ENCODE assay signal across 13 cellular contexts in the genomic region with DNA sequence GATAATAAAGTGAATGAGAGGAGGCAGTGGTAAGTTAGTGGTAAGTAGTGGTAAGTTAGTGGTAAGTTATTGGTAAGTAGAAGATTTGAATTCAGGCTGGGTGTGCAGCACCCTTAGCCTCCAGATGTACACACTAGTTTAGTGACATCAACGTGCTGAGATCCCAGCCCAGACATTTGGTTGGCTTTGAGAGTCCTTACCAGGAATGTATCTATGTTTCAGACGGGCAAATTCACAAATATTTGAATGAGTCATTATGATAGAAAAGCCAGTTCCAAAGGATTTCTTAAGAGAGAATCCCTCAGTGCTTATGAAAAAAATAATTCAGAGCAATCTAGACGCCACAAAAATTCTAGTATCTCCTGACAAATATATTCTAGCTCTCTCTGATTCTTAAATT.
A peak's percentile ranks its signal among the peaks of the same experiment; 100 is the strongest.
DNase-seq lines count a peak whose midpoint lies in the region; ATAC-seq and TF ChIP-seq lines count a peak whose summit lies in the region.
"Had no signal": no experiment of that assay in that cellular context is flagged by ENCODE, and none has a peak within 500 bp of the region (broad histone marks: within the 10 kb centered on the region; RNA-seq: fewer than 3 reads in every experiment).

No MANE protein-coding gene starts in this region.

- H3K9ac ChIP-seq in PC-3 (ENCODE audit: low read length) = no peak overlapping the region
- H3K9ac ChIP-seq: parathyroid adenoma had no signal

- DNase-seq in AG20443 (ENCODE audit: low spot score) (peak; percentile 76), PC-3 (peak; percentile 70), epidermal melanocyte (ENCODE audit: insufficient read length, low spot score) (peak; percentile 19), non-pigmented ciliary epithelial cell (ENCODE audit: low read depth) (peak; percentile 68), NCI-H2081 treated with DMSO at 0.1 percent for 48 hours (lab: John Stamatoyannopoulos, UW) (no peak), NCI-H345 (lab: John Stamatoyannopoulos, UW) (no peak), NCI-H524 treated with DMSO at 0.1 percent for 48 hours (lab: John Stamatoyannopoulos, UW) (no peak)
- DNase-seq: CD4-positive, CD25-positive, alpha-beta regulatory T cell; endodermal cell; stimulated activated CD4-positive, alpha-beta T cell treated with anti-CD3 and anti-CD28 coated beads, Interleukin-4, amount 100 ng/mL, for 1 hour; stimulated activated naive CD8-positive, alpha-beta T cell treated with anti-CD3 and anti-CD28 coated beads, Interleukin-15, Interleukin-2, amounts not matched to agents 100 U/mL and 50 U/mL, for 24 hours had no signal

- H3K27me3 ChIP-seq in PC-3 (ENCODE audit: low read length) = no peaks in the 10 kb centered on the region

- H3K9me2 ChIP-seq in PC-3 (replicated peaks; ENCODE audit: low read length) = no peaks in the 10 kb centered on the region

- H3K79me2 ChIP-seq in PC-3 (ENCODE audit: low read length) = no peaks in the 10 kb centered on the region
- H3K79me2 ChIP-seq: parathyroid adenoma had no signal

- POLR2A ChIA-PET in PC-3 (lab: Charles Lee; ENCODE audit: unreplicated experiment) = interaction anchor here (0.6 kb wide), 1 partner anchor 9 kb away, joined by 6 read pairs; no protein-coding TSS in a partner anchor

- H2AFZ ChIP-seq in PC-3 (ENCODE audit: low read length) = no peak overlapping the region; the same call in 1 of the 2 replicates
- H2AFZ ChIP-seq: parathyroid adenoma had no signal

- no TSS peak for BruUV-seq in PC-3 (replicated peaks; lab: Mats Ljungman, UMichigan)

- intact Hi-C loops in PC-3 (cut with micrococcal nuclease) = no loop called here

- peaks cover 4% of the 10 kb centered on the region; the same call in 1 of the 2 replicates for H3K36me3 ChIP-seq in PC-3 (ENCODE audit: low read depth, low read length)

- H3K4me2 ChIP-seq in PC-3 (ENCODE audit: low read length) = no peak overlapping the region

- no peak overlapping the region for H3K4me3 ChIP-seq in PC-3 (ENCODE audit: low read length)

- CTCF ChIA-PET in PC-3 (lab: Charles Lee) = no interaction called here

- peak; percentile 65 for ATAC-seq in PC-3
- no peak for ATAC-seq in GM21381 (IDR thresholded peaks at IDR 0.05; ENCODE audit: unreplicated experiment)
- ATAC-seq: stimulated activated naive CD8-positive, alpha-beta T cell treated with anti-CD3 and anti-CD28 coated beads, Interleukin-15, Interleukin-2, amounts not matched to agents 100 U/mL and 50 U/mL, for 24 hours had no signal

- H3K27ac ChIP-seq in PC-3 (ENCODE audit: low read length) = peak overlapping the region; percentile 48
- H3K27ac ChIP-seq: parathyroid adenoma had no signal

- no peaks in the 10 kb centered on the region for H3K9me3 ChIP-seq in PC-3 (ENCODE audit: low read length)

- H3F3A ChIP-seq in PC-3 (ENCODE audit: low read length, unreplicated experiment) = no peaks in the 10 kb centered on the region

- H4K20me1 ChIP-seq in PC-3 (ENCODE audit: low read length) = no peaks in the 10 kb centered on the region

- TF ChIP-seq CTCF in PC-3 (conservative IDR thresholded peaks at IDR 0.05; ENCODE audit: low read depth, low read length) = no peak

- peaks cover 22% of the 10 kb centered on the region for H3K4me1 ChIP-seq in PC-3 (ENCODE audit: insufficient read depth, low read length)
- H3K4me1 ChIP-seq: parathyroid adenoma had no signal

Comparison
In these comparisons a context has a peak if more than half of its experiments do, and no peak if none do; other contexts are left out.
1. DNase-seq: peak in AG20443 (single experiment), PC-3 (single experiment), epidermal melanocyte (single experiment) and non-pigmented ciliary epithelial cell (single experiment); none in NCI-H2081 treated with DMSO at 0.1 percent for 48 hours (single experiment), NCI-H345 (single experiment) and NCI-H524 treated with DMSO at 0.1 percent for 48 hours (single experiment).